Comparison of ENCODE assay signal across 8 cellular contexts in genomic region chr5:25006734-25007133, GRCh38.
A peak's percentile ranks its signal among the peaks of the same experiment; 100 is the strongest.
DNase-seq lines count a peak whose midpoint lies in the region; ATAC-seq and TF ChIP-seq lines count a peak whose summit lies in the region.

No MANE protein-coding gene starts in this region.

- H3K9me2 ChIP-seq in MM.1S (replicated peaks; ENCODE audit: insufficient read depth, low read length) (no peaks in the 10 kb centered on the region), PC-9 (ENCODE audit: insufficient read depth) (no peaks in the 10 kb centered on the region)

- intact Hi-C loops in PC-9 (cut with micrococcal nuclease; ENCODE audit: unreplicated experiment) (loop anchor here (1.0 to 5.0 kb wide), 3 partner anchors 254 to 559 kb away; no protein-coding TSS in a partner anchor), colonic mucosa (cut with DNase I) (no loop called here)

- H3K27ac ChIP-seq in MM.1S (ENCODE audit: low read length), result no peak overlapping the region
- no peak overlapping the region for H3K27ac ChIP-seq in PC-9
- H3K27ac ChIP-seq in colonic mucosa, result no peak overlapping the region

- no peak for ATAC-seq in GM21526 (IDR thresholded peaks at IDR 0.05; ENCODE audit: low FRiP score, unreplicated experiment)

- H3K79me2 ChIP-seq in MM.1S (ENCODE audit: low read length) (no peaks in the 10 kb centered on the region), PC-9 (ENCODE audit: low read depth) (no peaks in the 10 kb centered on the region)

- H2AFZ ChIP-seq in MM.1S (ENCODE audit: low read length) (no peak overlapping the region), PC-9 (no peak overlapping the region)

- CTCF ChIA-PET in PC-9 (lab: Charles Lee), result interaction anchor here (0.6 to 1.1 kb wide), 5 partner anchors 285 to 451 kb away, joined by 3 to 19 read pairs (median 4); no protein-coding TSS in a partner anchor

- TF ChIP-seq CTCF in BE2C (IDR thresholded peaks at IDR 0.05; ENCODE audit: low read depth, low read length) (peak; percentile 76), MM.1S (IDR thresholded peaks at IDR 0.05; ENCODE audit: low read length) (peak; percentile 48), PC-9 (conservative IDR thresholded peaks at IDR 0.05) (peak; percentile 57), fibroblast of pulmonary artery (IDR thresholded peaks at IDR 0.05; ENCODE audit: low read length, missing control alignments) (no peak), colonic mucosa (IDR thresholded peaks at IDR 0.05) (no peak)

- no peaks in the 10 kb centered on the region for H3K27me3 ChIP-seq in BE2C
- H3K27me3 ChIP-seq in MM.1S (replicated peaks; ENCODE audit: insufficient read depth, low read length), result no peaks in the 10 kb centered on the region
- H3K27me3 ChIP-seq in PC-9 (ENCODE audit: insufficient read depth, low read depth), result no peaks in the 10 kb centered on the region
- H3K27me3 ChIP-seq in colonic mucosa, result no peaks in the 10 kb centered on the region

- POLR2A ChIA-PET in PC-9 (lab: Charles Lee; ENCODE audit: unreplicated experiment), result no interaction called here

- no peaks in the 10 kb centered on the region for H4K20me1 ChIP-seq in MM.1S (ENCODE audit: insufficient read depth, low read length)
- H4K20me1 ChIP-seq in PC-9 (ENCODE audit: insufficient read depth), result 0 out of 2 replicates have a peak, but pooled peaks cover 3% of the 10 kb centered on the region

- H3K9ac ChIP-seq in MM.1S (ENCODE audit: low read length) (no peak overlapping the region), colonic mucosa (ENCODE audit: low read depth in 2 of 2, low read length in 2 of 2) (no peak overlapping the region)

- no peaks in the 10 kb centered on the region for H3F3A ChIP-seq in MM.1S (ENCODE audit: insufficient read depth, low read length)
- H3F3A ChIP-seq in PC-9 (ENCODE audit: insufficient read depth, low read depth), result no peaks in the 10 kb centered on the region

- no peak overlapping the region for H3K4me2 ChIP-seq in MM.1S (ENCODE audit: low read depth, low read length)
- no peak overlapping the region for H3K4me2 ChIP-seq in PC-9

- BruUV-seq in PC-9 (replicated peaks; lab: Mats Ljungman, UMichigan), result no TSS peak

- H3K4me3 ChIP-seq in BE2C (ENCODE audit: low read depth, low read length), result no peak overlapping the region
- H3K4me3 ChIP-seq in MM.1S (ENCODE audit: low read length), result no peak overlapping the region
- no peak overlapping the region for H3K4me3 ChIP-seq in PC-9
- H3K4me3 ChIP-seq in fibroblast of pulmonary artery (replicated peaks; ENCODE audit: low read depth, low read length), result no peak overlapping the region
- no peak overlapping the region for H3K4me3 ChIP-seq in colonic mucosa

- DNase-seq in BE2C (no peak), MM.1S (peak; percentile 50), PC-9 (peak; percentile 5 to 59), fibroblast of pulmonary artery (ENCODE audit: low read depth) (peak; percentile 1), NCI-H226 (no peak), colonic mucosa (no peak), NCI-H187 treated with DMSO at 0.1 percent for 48 hours (lab: John Stamatoyannopoulos, UW) (no peak)

- H3K9me3 ChIP-seq in BE2C (no peaks in the 10 kb centered on the region; the same call in 1 of the 2 replicates), MM.1S (replicated peaks; ENCODE audit: insufficient read depth, low read length) (no peaks in the 10 kb centered on the region), PC-9 (ENCODE audit: insufficient read depth, low read depth) (0 out of 2 replicates have a peak, but pooled peaks cover 4% of the 10 kb centered on the region), colonic mucosa (no peaks in the 10 kb centered on the region)

- H3K36me3 ChIP-seq in BE2C (no peaks in the 10 kb centered on the region), MM.1S (replicated peaks; ENCODE audit: insufficient read depth, low read length) (no peaks in the 10 kb centered on the region), PC-9 (ENCODE audit: low read depth) (no peaks in the 10 kb centered on the region), colonic mucosa (no peaks in the 10 kb centered on the region)

- H3K4me1 ChIP-seq in BE2C (no peaks in the 10 kb centered on the region; the same call in 1 of the 2 replicates), MM.1S (ENCODE audit: low read length) (no peaks in the 10 kb centered on the region), PC-9 (replicated peaks; ENCODE audit: insufficient read depth) (no peaks in the 10 kb centered on the region), colonic mucosa (no peaks in the 10 kb centered on the region)

Comparison
In these comparisons a context has a peak if more than half of its experiments do, and no peak if none do; other contexts are left out.
1. DNase-seq: peak in MM.1S (single experiment), PC-9 (2 of 2) and fibroblast of pulmonary artery (single experiment); none in BE2C (single experiment), NCI-H226 (single experiment), colonic mucosa (single experiment) and NCI-H187 treated with DMSO at 0.1 percent for 48 hours (single experiment).
2. CTCF ChIP-seq: peak in BE2C (single experiment), MM.1S (single experiment) and PC-9 (single experiment); none in fibroblast of pulmonary artery (single experiment) and colonic mucosa (single experiment).